Comparison of ENCODE assay signal across 36 cellular contexts in the genomic region with DNA sequence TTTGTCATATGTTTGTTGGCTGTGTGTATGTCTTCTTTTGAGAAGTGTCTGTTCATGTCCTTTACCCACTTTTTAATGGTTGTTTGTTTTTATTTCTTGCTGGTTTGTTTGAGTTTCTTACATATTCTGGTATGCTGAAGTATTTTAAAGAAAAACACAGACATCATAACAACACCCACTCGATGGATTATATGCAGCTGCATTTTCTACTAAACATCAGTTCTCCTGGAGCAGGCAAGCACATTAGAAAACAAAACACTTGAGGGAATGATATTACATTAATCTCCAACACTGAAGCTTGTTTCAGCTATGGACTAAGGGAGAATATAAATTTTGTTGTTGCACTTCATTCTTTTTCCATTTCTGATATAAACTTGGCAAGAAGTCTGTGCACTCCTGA. TPM values are rescaled to one million over a fixed set of nuclear protein-coding genes. Genes with fewer than 3 reads are reported as not detected.
"Had no signal": no experiment of that assay in that cellular context is flagged by ENCODE, and none has a peak within 500 bp of the region (broad histone marks: within the 10 kb centered on the region; RNA-seq: fewer than 3 reads in every experiment).

No MANE protein-coding gene starts in this region.

- H3K4me3 Mint-ChIP-seq: activated CD4-positive, alpha-beta memory T cell treated with anti-CD3 and anti-CD28 coated beads, Interleukin-2, amount 10 ng/mL, durations not matched to agents 7 days and 5 days; activated CD4-positive, alpha-beta T cell treated with anti-CD3 and anti-CD28 coated beads, Interleukin-2, amount 10 ng/mL, durations not matched to agents 7 days and 5 days; activated naive CD4-positive, alpha-beta T cell treated with anti-CD3 and anti-CD28 coated beads, Interleukin-2, amount 10 ng/mL, durations not matched to agents 7 days and 5 days; activated naive CD8-positive, alpha-beta T cell treated with anti-CD3 and anti-CD28 coated beads, Interleukin-2, amount 10 ng/mL, durations not matched to agents 7 days and 5 days; activated T-cell treated with anti-CD3 and anti-CD28 coated beads, Interleukin-2, amount 50 U/mL, for 24 hours; activated T-cell treated with anti-CD3 and anti-CD28 coated beads, Interleukin-2, amount 50 U/mL, for 72 hours; brain; T-helper 17 cell; T-helper 2 cell treated with Interferon-gamma antibody and Interleukin-4, amounts not matched to agents 5 μg/mL and 100 μg/mL, for 36 hours; WTC11 had no signal

- H3K27ac Mint-ChIP-seq: activated CD4-positive, alpha-beta memory T cell treated with anti-CD3 and anti-CD28 coated beads, Interleukin-2, amount 10 ng/mL, durations not matched to agents 7 days and 5 days; activated CD4-positive, alpha-beta T cell treated with anti-CD3 and anti-CD28 coated beads, Interleukin-2, amount 10 ng/mL, durations not matched to agents 7 days and 5 days; activated naive CD4-positive, alpha-beta T cell treated with anti-CD3 and anti-CD28 coated beads, Interleukin-2, amount 10 ng/mL, durations not matched to agents 7 days and 5 days; activated naive CD4-positive, alpha-beta T cell treated with anti-CD3 and anti-CD28 coated beads, Interleukin-2, amount 50 U/mL, for 72 hours; activated naive CD8-positive, alpha-beta T cell treated with anti-CD3 and anti-CD28 coated beads, Interleukin-2, amount 10 ng/mL, durations not matched to agents 7 days and 5 days; activated T-cell treated with anti-CD3 and anti-CD28 coated beads, Interleukin-2, amount 50 U/mL, for 24 hours; activated T-cell treated with anti-CD3 and anti-CD28 coated beads, Interleukin-2, amount 50 U/mL, for 72 hours; T-helper 2 cell treated with Interferon-gamma antibody and Interleukin-4, amounts not matched to agents 5 μg/mL and 100 μg/mL, for 36 hours; WTC11 had no signal

- H3K36me3 ChIP-seq: ascending aorta, breast epithelium, cardiac muscle cell, colonic mucosa, esophagus squamous epithelium had no signal

- H3K4me1 Mint-ChIP-seq: activated CD4-positive, alpha-beta memory T cell treated with anti-CD3 and anti-CD28 coated beads, Interleukin-2, amount 10 ng/mL, durations not matched to agents 7 days and 5 days; activated CD4-positive, alpha-beta T cell treated with anti-CD3 and anti-CD28 coated beads, Interleukin-2, amount 10 ng/mL, durations not matched to agents 7 days and 5 days; activated naive CD4-positive, alpha-beta T cell treated with anti-CD3 and anti-CD28 coated beads, Interleukin-2, amount 10 ng/mL, durations not matched to agents 7 days and 5 days; activated naive CD8-positive, alpha-beta T cell treated with anti-CD3 and anti-CD28 coated beads, Interleukin-2, amount 10 ng/mL, durations not matched to agents 7 days and 5 days had no signal

- H3K36me3 Mint-ChIP-seq: activated naive CD4-positive, alpha-beta T cell treated with anti-CD3 and anti-CD28 coated beads, Interleukin-2, amount 10 ng/mL, durations not matched to agents 7 days and 5 days; activated naive CD4-positive, alpha-beta T cell treated with anti-CD3 and anti-CD28 coated beads, Interleukin-2, amount 50 U/mL, for 72 hours; activated naive CD8-positive, alpha-beta T cell treated with anti-CD3 and anti-CD28 coated beads, Interleukin-2, amount 10 ng/mL, durations not matched to agents 7 days and 5 days; brain; WTC11 had no signal

- DNase-seq: activated CD4-positive, alpha-beta memory T cell treated with anti-CD3 and anti-CD28 coated beads, Interleukin-2, amount 10 ng/mL, durations not matched to agents 7 days and 5 days; activated CD4-positive, alpha-beta T cell treated with anti-CD3 and anti-CD28 coated beads for 1 hour; activated CD4-positive, alpha-beta T cell treated with anti-CD3 and anti-CD28 coated beads for 4 hours; activated CD4-positive, alpha-beta T cell treated with anti-CD3 and anti-CD28 coated beads, Interleukin-2, amount 10 ng/mL, durations not matched to agents 7 days and 5 days; activated CD4-positive, alpha-beta T cell treated with anti-CD3 and anti-CD28 coated beads, Interleukin-2, amount 50 U/mL, for 4 hours; activated CD8-positive, alpha-beta memory T cell treated with anti-CD3 and anti-CD28 coated beads, Interleukin-2, amount 50 U/mL, for 48 hours; activated gamma-delta T cell; activated naive CD4-positive, alpha-beta T cell; activated naive CD4-positive, alpha-beta T cell treated with anti-CD3 and anti-CD28 coated beads, Interleukin-2, amount 10 ng/mL, durations not matched to agents 7 days and 5 days; activated naive CD8-positive, alpha-beta T cell treated with anti-CD3 and anti-CD28 coated beads, Interleukin-2, amount 10 ng/mL, durations not matched to agents 7 days and 5 days; activated T-cell treated with anti-CD3 and anti-CD28 coated beads for 4 hours; activated T-cell treated with anti-CD3 and anti-CD28 coated beads, Interleukin-2, amount 50 U/mL, for 24 hours; activated T-cell treated with anti-CD3 and anti-CD28 coated beads, Interleukin-2, amount 50 U/mL, for 72 hours; central memory CD4-positive, alpha-beta T cell; cerebellar nuclear complex; colonic mucosa; effector CD8-positive, alpha-beta T cell; esophagus squamous epithelium; foreskin fibroblast; head of caudate nucleus; T-helper 1 cell; T-helper 17 cell; T1000 had no signal

- H3K9me3 Mint-ChIP-seq: activated CD4-positive, alpha-beta memory T cell treated with anti-CD3 and anti-CD28 coated beads, Interleukin-2, amount 10 ng/mL, durations not matched to agents 7 days and 5 days; activated CD4-positive, alpha-beta T cell treated with anti-CD3 and anti-CD28 coated beads, Interleukin-2, amount 10 ng/mL, durations not matched to agents 7 days and 5 days; activated naive CD4-positive, alpha-beta T cell treated with anti-CD3 and anti-CD28 coated beads, Interleukin-2, amount 10 ng/mL, durations not matched to agents 7 days and 5 days; activated naive CD4-positive, alpha-beta T cell treated with anti-CD3 and anti-CD28 coated beads, Interleukin-2, amount 50 U/mL, for 72 hours; activated naive CD8-positive, alpha-beta T cell treated with anti-CD3 and anti-CD28 coated beads, Interleukin-2, amount 10 ng/mL, durations not matched to agents 7 days and 5 days; activated T-cell treated with anti-CD3 and anti-CD28 coated beads, Interleukin-2, amount 50 U/mL, for 24 hours; activated T-cell treated with anti-CD3 and anti-CD28 coated beads, Interleukin-2, amount 50 U/mL, for 72 hours; T-helper 2 cell treated with Interferon-gamma antibody and Interleukin-4, amounts not matched to agents 5 μg/mL and 100 μg/mL, for 36 hours; WTC11 had no signal

- H3K27ac ChIP-seq: ascending aorta, breast epithelium, cardiac muscle cell, colonic mucosa, epithelial cell of prostate, esophagus squamous epithelium had no signal

- H3K27me3 Mint-ChIP-seq: brain had no signal

- H3K4me1 ChIP-seq: ascending aorta, breast epithelium, colonic mucosa had no signal

- ATAC-seq: activated naive CD4-positive, alpha-beta T cell treated with anti-CD3 and anti-CD28 coated beads, Interleukin-2, amount 50 U/mL, for 72 hours; activated T-cell treated with anti-CD3 and anti-CD28 coated beads, Interleukin-2, amount 50 U/mL, for 72 hours; T-helper 17 cell; WTC11 had no signal

- H3K27me3 ChIP-seq: ascending aorta, breast epithelium, cardiac muscle cell, colonic mucosa had no signal

- H3K9me3 ChIP-seq: ascending aorta, breast epithelium, colonic mucosa, esophagus squamous epithelium had no signal

- H3K4me3 ChIP-seq: ascending aorta, breast epithelium, cardiac muscle cell, colonic mucosa, esophagus squamous epithelium had no signal

RNA-seq across cellular contexts. Expression of a gene that starts 42.5 kb away (rescaled TPM):
- total RNA-seq: activated CD4-positive, alpha-beta memory T cell treated with anti-CD3 and anti-CD28 coated beads, Interleukin-2, amount 10 ng/mL, durations not matched to agents 7 days and 5 days; activated CD4-positive, alpha-beta T cell treated with anti-CD3 and anti-CD28 coated beads, Interleukin-2, amount 10 ng/mL, durations not matched to agents 7 days and 5 days; activated naive CD4-positive, alpha-beta T cell treated with anti-CD3 and anti-CD28 coated beads, Interleukin-2, amount 50 U/mL, for 72 hours; activated naive CD8-positive, alpha-beta T cell treated with anti-CD3 and anti-CD28 coated beads, Interleukin-2, amount 10 ng/mL, durations not matched to agents 7 days and 5 days; activated T-cell treated with anti-CD3 and anti-CD28 coated beads, Interleukin-2, amount 50 U/mL, for 72 hours; ascending aorta; breast epithelium; cardiac muscle cell; colonic mucosa; dermis microvascular lymphatic vessel endothelial cell; endothelial cell of umbilical vein; esophagus squamous epithelium; fibroblast of lung; frontal cortex; T-helper 17 cell; WTC11 had no signal
- polyA plus RNA-seq: cardiac muscle cell, endothelial cell of umbilical vein, esophagus, fibroblast of lung had no signal

RNA-seq across cellular contexts. Expression of a gene that starts 50.3 kb away (rescaled TPM):
- total RNA-seq: activated CD4-positive, alpha-beta memory T cell treated with anti-CD3 and anti-CD28 coated beads, Interleukin-2, amount 10 ng/mL, durations not matched to agents 7 days and 5 days; activated CD4-positive, alpha-beta T cell treated with anti-CD3 and anti-CD28 coated beads, Interleukin-2, amount 10 ng/mL, durations not matched to agents 7 days and 5 days; activated naive CD4-positive, alpha-beta T cell treated with anti-CD3 and anti-CD28 coated beads, Interleukin-2, amount 50 U/mL, for 72 hours; activated naive CD8-positive, alpha-beta T cell treated with anti-CD3 and anti-CD28 coated beads, Interleukin-2, amount 10 ng/mL, durations not matched to agents 7 days and 5 days; T-helper 17 cell had no signal
